In the genomic region with DNA sequence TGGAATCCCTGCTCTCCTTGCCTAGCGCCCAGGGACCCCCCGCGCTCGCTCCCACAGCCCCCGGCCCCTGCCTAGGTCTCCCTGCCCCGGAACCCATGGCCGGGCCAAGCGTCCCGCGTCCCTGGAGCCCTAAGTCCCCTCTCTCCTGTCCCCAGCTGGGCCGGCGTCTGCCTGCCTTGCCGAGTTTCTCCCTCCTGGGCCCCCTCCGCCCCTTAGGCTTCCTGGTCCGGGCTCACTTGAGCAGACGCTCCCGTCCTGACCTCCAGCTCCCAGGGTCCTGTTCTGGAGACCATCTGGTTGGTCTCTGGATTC, we compare ENCODE assay signal across 9 cellular contexts. TPM values are rescaled to one million over a fixed set of nuclear protein-coding genes. Genes with fewer than 3 reads are reported as not detected.
DNase-seq lines count a peak whose midpoint lies in the region; ATAC-seq and TF ChIP-seq lines count a peak whose summit lies in the region.
"Had no signal": no experiment of that assay in that cellular context is flagged by ENCODE, and none has a peak within 500 bp of the region (broad histone marks: within the 10 kb centered on the region; RNA-seq: fewer than 3 reads in every experiment).

No MANE protein-coding gene starts in this region.

- POLR2A ChIA-PET in activated CD4-positive, alpha-beta T cell treated with anti-CD3 and anti-CD28 coated beads for 36 hours (lab: Charles Lee) = no interaction called here

- no peak for ATAC-seq in activated CD4-positive, alpha-beta T cell treated with anti-CD3 and anti-CD28 coated beads for 36 hours
- ATAC-seq in left lobe of liver (no peak), HG03025 (IDR thresholded peaks at IDR 0.05; ENCODE audit: low FRiP score, unreplicated experiment) (no peak)

- H3K4me1 ChIP-seq in SJCRH30 = no peaks in the 10 kb centered on the region; the same call in 1 of the 2 replicates

- peaks cover 60% of the 10 kb centered on the region for H3K4me1 Mint-ChIP-seq in activated CD4-positive, alpha-beta T cell treated with anti-CD3 and anti-CD28 coated beads for 36 hours

- CTCF ChIA-PET in activated CD4-positive, alpha-beta T cell treated with anti-CD3 and anti-CD28 coated beads for 36 hours (lab: Charles Lee) = no interaction called here

- no peaks in the 10 kb centered on the region for H3K27me3 ChIP-seq in SJCRH30

- H3K36me3 Mint-ChIP-seq in activated CD4-positive, alpha-beta T cell treated with anti-CD3 and anti-CD28 coated beads for 36 hours (ENCODE audit: low read depth) = peaks cover 29% of the 10 kb centered on the region

- peak overlapping the region; percentile 98 for H3K4me3 ChIP-seq in SJCRH30
- H3K4me3 ChIP-seq in fibroblast of mammary gland (ENCODE audit: control insufficient read depth, low read depth, low read length) = peak overlapping the region; percentile 83

- DNase-seq in activated CD4-positive, alpha-beta T cell treated with anti-CD3 and anti-CD28 coated beads for 36 hours = peak; percentile 25
- DNase-seq in activated CD4-positive, alpha-beta T cell treated with anti-CD3 and anti-CD28 coated beads, Interleukin-2, amount 50 U/mL, for 4 hours = no peak
- DNase-seq in SJCRH30 = no peak
- peak; percentile 14 for DNase-seq in fibroblast of mammary gland (ENCODE audit: low read depth)
- peak; percentile 12 for DNase-seq in retina
- no peak for DNase-seq in SW 1271 (lab: John Stamatoyannopoulos, UW)
- DNase-seq in left lobe of liver (ENCODE audit: low spot score) = no peak

- no peaks in the 10 kb centered on the region; the same call in 1 of the 2 replicates for H3K36me3 ChIP-seq in SJCRH30

- no peaks in the 10 kb centered on the region for H3K9me3 ChIP-seq in SJCRH30 (replicated peaks)

- H3K27ac Mint-ChIP-seq in activated CD4-positive, alpha-beta T cell treated with anti-CD3 and anti-CD28 coated beads for 36 hours = peak overlapping the region; percentile 72

- peak overlapping the region; percentile 83 for H3K4me3 Mint-ChIP-seq in activated CD4-positive, alpha-beta T cell treated with anti-CD3 and anti-CD28 coated beads for 36 hours

- peak overlapping the region; percentile 29; the same call in 1 of the 2 replicates for H3K27ac ChIP-seq in SJCRH30

- TF ChIP-seq CTCF in fibroblast of mammary gland (conservative IDR thresholded peaks at IDR 0.05; ENCODE audit: control insufficient read depth, insufficient read depth, low read depth, low read length) = no peak

- H3K9me3 Mint-ChIP-seq in activated CD4-positive, alpha-beta T cell treated with anti-CD3 and anti-CD28 coated beads for 36 hours (ENCODE audit: low read depth) = no peaks in the 10 kb centered on the region

- H3K27me3 Mint-ChIP-seq in activated CD4-positive, alpha-beta T cell treated with anti-CD3 and anti-CD28 coated beads for 36 hours = no peaks in the 10 kb centered on the region

- intact Hi-C loops in activated CD4-positive, alpha-beta T cell treated with anti-CD3 and anti-CD28 coated beads for 36 hours (cut with DNase I, micrococcal nuclease) = loop anchor here (2.0 to 5.0 kb wide), 3 partner anchors 24 to 1141 kb away; no protein-coding TSS in a partner anchor

RNA-seq across cellular contexts. Expression of a gene that starts 0.6 kb away (rescaled TPM):
- 10 to 100 TPM; 55.6 to 58.2 TPM for total RNA-seq in activated CD4-positive, alpha-beta T cell treated with anti-CD3 and anti-CD28 coated beads for 36 hours
- total RNA-seq in SJCRH30 (2014; rRNA removed; shearing (Covaris generic)) = 39.8 and 41.8 TPM in 2 replicates
- total RNA-seq in left lobe of liver = 40.7 TPM

RNA-seq across cellular contexts. Expression of a gene that starts 7.8 kb away (rescaled TPM):
- 10 to 100 TPM; 29.0 to 32.2 TPM for total RNA-seq in activated CD4-positive, alpha-beta T cell treated with anti-CD3 and anti-CD28 coated beads for 36 hours
- total RNA-seq in SJCRH30 (2014; rRNA removed; shearing (Covaris generic)) = not detected in 2 replicates
- total RNA-seq in left lobe of liver = 0.70 TPM
- total RNA-seq: Daoy had no signal

RNA-seq across cellular contexts. Expression of a gene that starts 38.1 kb away (rescaled TPM):
- under 1 TPM; 0.18 to 0.21 TPM for total RNA-seq in activated CD4-positive, alpha-beta T cell treated with anti-CD3 and anti-CD28 coated beads for 36 hours
- total RNA-seq in SJCRH30 (2014; rRNA removed; shearing (Covaris generic)) = not detected in 2 replicates
- total RNA-seq in left lobe of liver = 0.18 TPM

RNA-seq across cellular contexts. Expression of a gene that starts 50.5 kb away (rescaled TPM):
- 10 to 100 TPM; 64.9 to 70.9 TPM for total RNA-seq in activated CD4-positive, alpha-beta T cell treated with anti-CD3 and anti-CD28 coated beads for 36 hours
- total RNA-seq in SJCRH30 (2014; rRNA removed; shearing (Covaris generic)) = 0.13 and 0.59 TPM in 2 replicates
- 1.0 TPM for total RNA-seq in left lobe of liver
- total RNA-seq: Daoy had no signal

Comparison
In these comparisons a context has a peak if more than half of its experiments do, and no peak if none do; other contexts are left out.
1. DNase-seq: peak in activated CD4-positive, alpha-beta T cell treated with anti-CD3 and anti-CD28 coated beads for 36 hours (single experiment), fibroblast of mammary gland (single experiment) and retina (single experiment); none in activated CD4-positive, alpha-beta T cell treated with anti-CD3 and anti-CD28 coated beads, Interleukin-2, amount 50 U/mL, for 4 hours (0 of 2), SJCRH30 (0 of 2), SW 1271 (0 of 2) and left lobe of liver (single experiment).
2. RNA of a gene that starts 7.8 kb away (total RNA-seq): 29.0 to 32.2 TPM in activated CD4-positive, alpha-beta T cell treated with anti-CD3 and anti-CD28 coated beads for 36 hours; 0.70 TPM in left lobe of liver (single experiment) and not detected in SJCRH30; every median in the first group is over 10 times any median in the second.